Comparison of ENCODE assay signal across 1 cellular context in the genomic region with DNA sequence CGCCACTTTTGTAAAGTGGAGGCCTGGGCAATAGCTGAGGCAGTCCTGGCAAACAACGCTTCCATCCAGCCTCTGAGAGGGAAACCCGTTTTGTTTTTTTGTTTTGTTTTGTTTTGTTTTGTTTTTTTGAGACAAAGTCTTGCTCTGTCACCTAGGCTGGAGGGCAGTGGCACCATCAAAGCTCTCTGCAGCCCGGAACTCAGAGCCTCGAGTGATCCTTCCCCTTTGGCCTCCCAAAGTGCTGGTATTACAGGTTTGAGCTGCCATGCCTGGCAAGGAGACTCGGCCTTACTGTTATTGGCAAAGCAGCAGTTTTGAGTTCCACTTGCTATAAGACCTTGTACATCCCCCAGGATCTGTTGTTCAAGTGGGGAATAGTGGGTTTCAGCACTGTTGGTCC.
TF ChIP-seq lines count a peak whose summit lies in the region.

No MANE protein-coding gene starts in this region.

TF ChIP-seq in HepG2, 621 proteins besides CTCF, POLR2A, EP300 and RAD21:
- TF ChIP-seq, protein P1, sequence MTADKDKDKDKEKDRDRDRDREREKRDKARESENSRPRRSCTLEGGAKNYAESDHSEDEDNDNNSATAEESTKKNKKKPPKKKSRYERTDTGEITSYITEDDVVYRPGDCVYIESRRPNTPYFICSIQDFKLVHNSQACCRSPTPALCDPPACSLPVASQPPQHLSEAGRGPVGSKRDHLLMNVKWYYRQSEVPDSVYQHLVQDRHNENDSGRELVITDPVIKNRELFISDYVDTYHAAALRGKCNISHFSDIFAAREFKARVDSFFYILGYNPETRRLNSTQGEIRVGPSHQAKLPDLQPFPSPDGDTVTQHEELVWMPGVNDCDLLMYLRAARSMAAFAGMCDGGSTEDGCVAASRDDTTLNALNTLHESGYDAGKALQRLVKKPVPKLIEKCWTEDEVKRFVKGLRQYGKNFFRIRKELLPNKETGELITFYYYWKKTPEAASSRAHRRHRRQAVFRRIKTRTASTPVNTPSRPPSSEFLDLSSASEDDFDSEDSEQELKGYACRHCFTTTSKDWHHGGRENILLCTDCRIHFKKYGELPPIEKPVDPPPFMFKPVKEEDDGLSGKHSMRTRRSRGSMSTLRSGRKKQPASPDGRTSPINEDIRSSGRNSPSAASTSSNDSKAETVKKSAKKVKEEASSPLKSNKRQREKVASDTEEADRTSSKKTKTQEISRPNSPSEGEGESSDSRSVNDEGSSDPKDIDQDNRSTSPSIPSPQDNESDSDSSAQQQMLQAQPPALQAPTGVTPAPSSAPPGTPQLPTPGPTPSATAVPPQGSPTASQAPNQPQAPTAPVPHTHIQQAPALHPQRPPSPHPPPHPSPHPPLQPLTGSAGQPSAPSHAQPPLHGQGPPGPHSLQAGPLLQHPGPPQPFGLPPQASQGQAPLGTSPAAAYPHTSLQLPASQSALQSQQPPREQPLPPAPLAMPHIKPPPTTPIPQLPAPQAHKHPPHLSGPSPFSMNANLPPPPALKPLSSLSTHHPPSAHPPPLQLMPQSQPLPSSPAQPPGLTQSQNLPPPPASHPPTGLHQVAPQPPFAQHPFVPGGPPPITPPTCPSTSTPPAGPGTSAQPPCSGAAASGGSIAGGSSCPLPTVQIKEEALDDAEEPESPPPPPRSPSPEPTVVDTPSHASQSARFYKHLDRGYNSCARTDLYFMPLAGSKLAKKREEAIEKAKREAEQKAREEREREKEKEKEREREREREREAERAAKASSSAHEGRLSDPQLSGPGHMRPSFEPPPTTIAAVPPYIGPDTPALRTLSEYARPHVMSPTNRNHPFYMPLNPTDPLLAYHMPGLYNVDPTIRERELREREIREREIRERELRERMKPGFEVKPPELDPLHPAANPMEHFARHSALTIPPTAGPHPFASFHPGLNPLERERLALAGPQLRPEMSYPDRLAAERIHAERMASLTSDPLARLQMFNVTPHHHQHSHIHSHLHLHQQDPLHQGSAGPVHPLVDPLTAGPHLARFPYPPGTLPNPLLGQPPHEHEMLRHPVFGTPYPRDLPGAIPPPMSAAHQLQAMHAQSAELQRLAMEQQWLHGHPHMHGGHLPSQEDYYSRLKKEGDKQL (CRISPR knock-in tag; IDR thresholded peaks at IDR 0.05; ENCODE audit: low read depth), result no peak
- TF ChIP-seq, protein P2, sequence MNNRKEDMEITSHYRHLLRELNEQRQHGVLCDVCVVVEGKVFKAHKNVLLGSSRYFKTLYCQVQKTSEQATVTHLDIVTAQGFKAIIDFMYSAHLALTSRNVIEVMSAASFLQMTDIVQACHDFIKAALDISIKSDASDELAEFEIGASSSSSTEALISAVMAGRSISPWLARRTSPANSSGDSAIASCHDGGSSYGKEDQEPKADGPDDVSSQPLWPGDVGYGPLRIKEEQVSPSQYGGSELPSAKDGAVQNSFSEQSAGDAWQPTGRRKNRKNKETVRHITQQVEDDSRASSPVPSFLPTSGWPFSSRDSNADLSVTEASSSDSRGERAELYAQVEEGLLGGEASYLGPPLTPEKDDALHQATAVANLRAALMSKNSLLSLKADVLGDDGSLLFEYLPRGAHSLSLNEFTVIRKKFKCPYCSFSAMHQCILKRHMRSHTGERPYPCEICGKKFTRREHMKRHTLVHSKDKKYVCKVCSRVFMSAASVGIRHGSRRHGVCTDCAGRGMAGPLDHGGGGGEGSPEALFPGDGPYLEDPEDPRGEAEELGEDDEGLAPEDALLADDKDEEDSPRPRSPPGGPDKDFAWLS (CRISPR knock-in tag; IDR thresholded peaks at IDR 0.05; ENCODE audit: borderline replicate concordance), result no peak
- TF ChIP-seq MEIS2 (CRISPR knock-in tag; IDR thresholded peaks at IDR 0.05), result no peak
- no peak for TF ChIP-seq HOXD1 (CRISPR knock-in tag; IDR thresholded peaks at IDR 0.05)
- TF ChIP-seq PPARG (CRISPR knock-in tag; conservative IDR thresholded peaks at IDR 0.05), result no peak
- no peak for TF ChIP-seq TOE1 (CRISPR knock-in tag; IDR thresholded peaks at IDR 0.05)
- TF ChIP-seq, protein P3, sequence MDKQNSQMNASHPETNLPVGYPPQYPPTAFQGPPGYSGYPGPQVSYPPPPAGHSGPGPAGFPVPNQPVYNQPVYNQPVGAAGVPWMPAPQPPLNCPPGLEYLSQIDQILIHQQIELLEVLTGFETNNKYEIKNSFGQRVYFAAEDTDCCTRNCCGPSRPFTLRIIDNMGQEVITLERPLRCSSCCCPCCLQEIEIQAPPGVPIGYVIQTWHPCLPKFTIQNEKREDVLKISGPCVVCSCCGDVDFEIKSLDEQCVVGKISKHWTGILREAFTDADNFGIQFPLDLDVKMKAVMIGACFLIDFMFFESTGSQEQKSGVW (CRISPR knock-in tag; IDR thresholded peaks at IDR 0.05; ENCODE audit: borderline replicate concordance), result no peak
- no peak for TF ChIP-seq DNMT3B (CRISPR knock-in tag; conservative IDR thresholded peaks at IDR 0.05)
- no peak for TF ChIP-seq ETV6 (CRISPR knock-in tag; conservative IDR thresholded peaks at IDR 0.05)
- TF ChIP-seq SIX4 (CRISPR knock-in tag; IDR thresholded peaks at IDR 0.05), result no peak
- TF ChIP-seq ZNF709 (CRISPR knock-in tag; IDR thresholded peaks at IDR 0.05), result no peak
- TF ChIP-seq ZNF619 (CRISPR knock-in tag; IDR thresholded peaks at IDR 0.05), result no peak
- TF ChIP-seq HNRNPK (IDR thresholded peaks at IDR 0.05; ENCODE audit: low read depth, low read length, poor library complexity, severe bottlenecking), result no peak
- TF ChIP-seq ZNF547 (CRISPR knock-in tag; IDR thresholded peaks at IDR 0.05), result no peak
- no peak for TF ChIP-seq FOXM1 (CRISPR knock-in tag; IDR thresholded peaks at IDR 0.05)
- no peak for TF ChIP-seq RARA (CRISPR knock-in tag; IDR thresholded peaks at IDR 0.05)
- TF ChIP-seq PHF8 (CRISPR knock-in tag; IDR thresholded peaks at IDR 0.05), result no peak
- no peak for TF ChIP-seq NR2F2 (IDR thresholded peaks at IDR 0.05; ENCODE audit: borderline replicate concordance, low read depth)
- no peak for TF ChIP-seq MZF1 (CRISPR knock-in tag; IDR thresholded peaks at IDR 0.05; ENCODE audit: borderline replicate concordance)
- TF ChIP-seq MIER2 (CRISPR knock-in tag; IDR thresholded peaks at IDR 0.05), result no peak
TF ChIP-seq in HepG2: peak in this region for 0.
